8 cellular contexts compared by ENCODE assay signal in genomic region chr17:19142419-19142818, GRCh38. TPM values are rescaled to one million over a fixed set of nuclear protein-coding genes. Genes with fewer than 3 reads are reported as not detected.
A peak's percentile ranks its signal among the peaks of the same experiment; 100 is the strongest.
DNase-seq lines count a peak whose midpoint lies in the region; ATAC-seq and TF ChIP-seq lines count a peak whose summit lies in the region.
"Not testable (repeated sequence)": the region's sequence is repeated elsewhere in the genome, so short reads cannot be mapped to it uniquely, and the experiment has no call there.
"Had no signal": no experiment of that assay in that cellular context is flagged by ENCODE, and none has a peak within 500 bp of the region (broad histone marks: within the 10 kb centered on the region; RNA-seq: fewer than 3 reads in every experiment).

No MANE protein-coding gene starts in this region.

- H3K4me3 ChIP-seq in left lung = not testable (repeated sequence)

- intact Hi-C loops in left lung (cut with DNase I); posterior cingulate gyrus (cut with DNase I): not testable (repeated sequence)

- H3K4me1 ChIP-seq in left lung = not testable (repeated sequence)

- TF ChIP-seq CTCF in GM13977 (IDR thresholded peaks at IDR 0.05; ENCODE audit: extremely low read depth, insufficient read depth, missing control alignments) (peak; percentile 33), left lung (IDR thresholded peaks at IDR 0.05) (peak in 1 of 2 donors; percentile 40)

- not testable (repeated sequence) for DNase-seq in GM13977 (ENCODE audit: low spot score)
- DNase-seq in activated naive CD4-positive, alpha-beta T cell treated with anti-CD3 and anti-CD28 coated beads, Interleukin-2, amount 50 U/mL, for 16 hours = peak; percentile 14
- DNase-seq in left lung (peak; percentile 34 to 61), posterior cingulate gyrus (peak in 8 of 10 donors; percentile 9 to 88 (median 60))
- DNase-seq in stimulated activated CD8-positive, alpha-beta memory T cell treated with anti-CD3 and anti-CD28 coated beads, Interleukin-4, amount 100 ng/mL, for 48 hours = peak; percentile 61

- not testable (repeated sequence) for H3K36me3 ChIP-seq in left lung

- H3K9me3 ChIP-seq in left lung = not testable (repeated sequence)

- in situ Hi-C loops in GM13977 (cut with MboI; ENCODE audit: low pct_unique_long_range_greater_than_20kb, low sequenced_read_pairs, unreplicated experiment) = not testable (repeated sequence)

- peak; percentile 48 to 62 for ATAC-seq in activated CD4-positive, CD25-positive, alpha-beta regulatory T cell treated with anti-CD3 and anti-CD28 coated beads, Interleukin-2, amount 50 U/mL, for 24 hours
- ATAC-seq in esophagus mucosa (peak; percentile 59), left lung (peak; percentile 83)

- not testable (repeated sequence) for H3K27ac ChIP-seq in left lung

- H3K27me3 ChIP-seq in left lung = not testable (repeated sequence)

RNA-seq across cellular contexts. Expression of gene GRAPL, which starts 15.0 kb away (rescaled TPM):
- total RNA-seq in esophagus mucosa = 0.48 TPM
- total RNA-seq in left lung = 1 to 10 TPM; 4.8 to 6.9 TPM
- total RNA-seq: ascending aorta had no signal
